ENCODE assay signal across 9 cellular contexts in the genomic region with DNA sequence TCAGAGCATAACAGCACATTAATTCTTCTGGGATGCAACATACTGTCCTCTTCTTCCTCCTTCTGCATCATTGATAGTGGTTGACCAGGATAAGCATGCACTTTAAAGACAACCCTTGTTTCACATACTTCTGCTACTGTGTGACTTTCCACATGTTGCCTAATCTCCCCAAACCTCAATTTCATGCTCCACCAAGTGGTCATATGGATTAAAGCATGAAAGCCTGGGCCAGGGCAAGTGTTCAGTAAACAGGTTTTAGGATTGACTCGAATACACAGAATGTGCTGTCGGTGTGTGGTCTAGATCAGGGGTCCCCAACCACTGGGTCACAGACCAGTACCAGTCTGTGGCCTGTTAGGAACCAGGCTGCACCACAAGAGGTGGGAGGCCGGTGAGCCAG. TPM values are rescaled to one million over a fixed set of nuclear protein-coding genes. Genes with fewer than 3 reads are reported as not detected.
DNase-seq lines count a peak whose midpoint lies in the region; ATAC-seq and TF ChIP-seq lines count a peak whose summit lies in the region.
"Had no signal": no experiment of that assay in that cellular context is flagged by ENCODE, and none has a peak within 500 bp of the region (broad histone marks: within the 10 kb centered on the region; RNA-seq: fewer than 3 reads in every experiment).

No MANE protein-coding gene starts in this region.

- H3K36me3 ChIP-seq in Peyer's patch = no peaks in the 10 kb centered on the region
- H3K36me3 ChIP-seq: BLaER1 had no signal

- H3K4me1 ChIP-seq in Peyer's patch = no peaks in the 10 kb centered on the region

- TF ChIP-seq CTCF in coronary artery (IDR thresholded peaks at IDR 0.05) (no peak), Peyer's patch (IDR thresholded peaks at IDR 0.05) (peak in 3 of 6 experiments; percentile 6 to 27 (median 17))

- DNase-seq in NCI-H1417 (lab: John Stamatoyannopoulos, UW) = peak in 2 of 3 experiments; percentile 20 to 65
- DNase-seq in NCI-H1417 treated with DMSO at 0.1 percent for 48 hours (lab: John Stamatoyannopoulos, UW) = no peak
- peak; percentile 27 for DNase-seq in NCI-H524 treated with DMSO at 0.1 percent for 48 hours (lab: John Stamatoyannopoulos, UW)
- peak; percentile 47 for DNase-seq in coronary artery (ENCODE audit: low spot score)
- DNase-seq in midbrain (lab: John Stamatoyannopoulos, UW) = peak; percentile 11
- DNase-seq in Peyer's patch = no peak

- no peak for TF ChIP-seq POLR2A in Peyer's patch (IDR thresholded peaks at IDR 0.05)

- H3K9me3 ChIP-seq in Peyer's patch = no peaks in the 10 kb centered on the region
- H3K9me3 ChIP-seq: BLaER1 had no signal

- H3K4me3 ChIP-seq in coronary artery = no peak overlapping the region
- no peak overlapping the region for H3K4me3 ChIP-seq in Peyer's patch
- H3K4me3 ChIP-seq: BLaER1 had no signal

- H3K27ac ChIP-seq in coronary artery (no peak overlapping the region), Peyer's patch (no peak overlapping the region)
- H3K27ac ChIP-seq: BLaER1 had no signal

- no peak for ATAC-seq in HG02840 (IDR thresholded peaks at IDR 0.05; ENCODE audit: low FRiP score, unreplicated experiment)
- ATAC-seq in GM21360 (IDR thresholded peaks at IDR 0.05; ENCODE audit: unreplicated experiment) = no peak

- no peaks in the 10 kb centered on the region for H3K27me3 ChIP-seq in Peyer's patch
- H3K27me3 ChIP-seq: BLaER1 had no signal

RNA-seq across cellular contexts. Expression of a gene that starts 22.5 kb away (rescaled TPM):
- total RNA-seq in Peyer's patch = not detected

Comparison
In these comparisons a context has a peak if more than half of its experiments do, and no peak if none do; other contexts are left out.
1. DNase-seq: peak in NCI-H1417 (2 of 3), NCI-H524 treated with DMSO at 0.1 percent for 48 hours (single experiment), coronary artery (single experiment) and midbrain (single experiment); none in NCI-H1417 treated with DMSO at 0.1 percent for 48 hours (single experiment) and Peyer's patch (0 of 3).